ENCODE assay signal across 8 cellular contexts in genomic region chr11:121321614-121322243, GRCh38. TPM values are rescaled to one million over a fixed set of nuclear protein-coding genes. Genes with fewer than 3 reads are reported as not detected.
DNase-seq lines count a peak whose midpoint lies in the region; ATAC-seq and TF ChIP-seq lines count a peak whose summit lies in the region.

No MANE protein-coding gene starts in this region.

- peak; percentile 18 for TF ChIP-seq CTCF in cardiac muscle cell (IDR thresholded peaks at IDR 0.05; ENCODE audit: low read depth, low read length)

- peaks cover 4% of the 10 kb centered on the region for H3K4me1 ChIP-seq in cardiac muscle cell (ENCODE audit: low read depth)

- peak; percentile 12 for DNase-seq in NCI-H1436 (lab: John Stamatoyannopoulos, UW)
- DNase-seq in NCI-H1436 treated with DMSO at 0.1 percent for 48 hours (lab: John Stamatoyannopoulos, UW), result no peak
- DNase-seq in NCI-H146 treated with DMSO at 0.1 percent for 48 hours (lab: John Stamatoyannopoulos, UW; ENCODE audit: unreplicated experiment), result peak; percentile 67
- DNase-seq in activated CD4-positive, alpha-beta T cell treated with anti-CD3 and anti-CD28 coated beads, Interleukin-2, amount 50 U/mL, for 48 hours, result peak; percentile 20 to 35
- DNase-seq in cardiac muscle cell (ENCODE audit: low read depth in 1 of 2, low spot score in 1 of 2), result peak; percentile 20 to 24
- no peak for DNase-seq in sciatic nerve (ENCODE audit: low spot score)
- DNase-seq in activated T-helper 2 cell treated with anti-CD3 and anti-CD28 coated beads, Interferon-gamma antibody, Interleukin-2, Interleukin-4, amounts not matched to agents 10 μg/mL and 5 μg/mL and 100 μg/mL, durations not matched to agents 14 hours and 24 hours and 36 hours (ENCODE audit: low spot score), result no peak

- no peaks in the 10 kb centered on the region for H3K9me3 ChIP-seq in cardiac muscle cell (ENCODE audit: low read depth)

- no peak overlapping the region for H3K27ac Mint-ChIP-seq in activated T-helper 2 cell treated with anti-CD3 and anti-CD28 coated beads, Interferon-gamma antibody, Interleukin-2, Interleukin-4, amounts not matched to agents 10 μg/mL and 5 μg/mL and 100 μg/mL, durations not matched to agents 14 hours and 24 hours and 36 hours

- no peaks in the 10 kb centered on the region for H3K9me3 Mint-ChIP-seq in activated T-helper 2 cell treated with anti-CD3 and anti-CD28 coated beads, Interferon-gamma antibody, Interleukin-2, Interleukin-4, amounts not matched to agents 10 μg/mL and 5 μg/mL and 100 μg/mL, durations not matched to agents 14 hours and 24 hours and 36 hours

- H3K27me3 Mint-ChIP-seq in activated T-helper 2 cell treated with anti-CD3 and anti-CD28 coated beads, Interferon-gamma antibody, Interleukin-2, Interleukin-4, amounts not matched to agents 10 μg/mL and 5 μg/mL and 100 μg/mL, durations not matched to agents 14 hours and 24 hours and 36 hours (ENCODE audit: low read depth), result peaks cover 12% of the 10 kb centered on the region

- H3K4me3 Mint-ChIP-seq in activated T-helper 2 cell treated with anti-CD3 and anti-CD28 coated beads, Interferon-gamma antibody, Interleukin-2, Interleukin-4, amounts not matched to agents 10 μg/mL and 5 μg/mL and 100 μg/mL, durations not matched to agents 14 hours and 24 hours and 36 hours (ENCODE audit: low read depth), result no peak overlapping the region

- H3K36me3 Mint-ChIP-seq in activated T-helper 2 cell treated with anti-CD3 and anti-CD28 coated beads, Interferon-gamma antibody, Interleukin-2, Interleukin-4, amounts not matched to agents 10 μg/mL and 5 μg/mL and 100 μg/mL, durations not matched to agents 14 hours and 24 hours and 36 hours (ENCODE audit: low read depth), result no peaks in the 10 kb centered on the region

- H3K4me1 Mint-ChIP-seq in activated T-helper 2 cell treated with anti-CD3 and anti-CD28 coated beads, Interferon-gamma antibody, Interleukin-2, Interleukin-4, amounts not matched to agents 10 μg/mL and 5 μg/mL and 100 μg/mL, durations not matched to agents 14 hours and 24 hours and 36 hours (ENCODE audit: low read depth), result peaks cover 21% of the 10 kb centered on the region

- no peak overlapping the region for H3K27ac ChIP-seq in cardiac muscle cell

- H3K4me3 ChIP-seq in cardiac muscle cell, result no peak overlapping the region

- peaks cover 3% of the 10 kb centered on the region for H3K27me3 ChIP-seq in cardiac muscle cell

- ATAC-seq in GM21447 (IDR thresholded peaks at IDR 0.05; ENCODE audit: unreplicated experiment) (peak; percentile 71), sciatic nerve (peak; percentile 94)

- intact Hi-C loops in sciatic nerve (cut with DNase I), result loop anchor here (5.0 kb wide), 1 partner anchor 271 kb away; no protein-coding TSS in a partner anchor
- intact Hi-C loops in activated T-helper 2 cell treated with anti-CD3 and anti-CD28 coated beads, Interferon-gamma antibody, Interleukin-2, Interleukin-4, amounts not matched to agents 10 μg/mL and 5 μg/mL and 100 μg/mL, durations not matched to agents 14 hours and 24 hours and 36 hours (cut with micrococcal nuclease), result no loop called here

- no peaks in the 10 kb centered on the region for H3K36me3 ChIP-seq in cardiac muscle cell

RNA-seq across cellular contexts. Expression of gene SC5D, which starts 29.2 kb away (rescaled TPM):
- total RNA-seq in cardiac muscle cell (246 and 343 TPM in 2 replicates), sciatic nerve (60.0 TPM)
- polyA plus RNA-seq in cardiac muscle cell, result 475 and 620 TPM in 2 replicates
- total RNA-seq in activated T-helper 2 cell treated with anti-CD3 and anti-CD28 coated beads, Interferon-gamma antibody, Interleukin-2, Interleukin-4, amounts not matched to agents 10 μg/mL and 5 μg/mL and 100 μg/mL, durations not matched to agents 14 hours and 24 hours and 36 hours, result 23.2 and 28.0 TPM in 2 replicates

Comparison
In these comparisons a context has a peak if more than half of its experiments do, and no peak if none do; other contexts are left out.
1. DNase-seq: peak in NCI-H1436 (single experiment), NCI-H146 treated with DMSO at 0.1 percent for 48 hours (single experiment), activated CD4-positive, alpha-beta T cell treated with anti-CD3 and anti-CD28 coated beads, Interleukin-2, amount 50 U/mL, for 48 hours (2 of 2) and cardiac muscle cell (2 of 2); none in NCI-H1436 treated with DMSO at 0.1 percent for 48 hours (single experiment), sciatic nerve (single experiment) and activated T-helper 2 cell treated with anti-CD3 and anti-CD28 coated beads, Interferon-gamma antibody, Interleukin-2, Interleukin-4, amounts not matched to agents 10 μg/mL and 5 μg/mL and 100 μg/mL, durations not matched to agents 14 hours and 24 hours and 36 hours (single experiment).